Comparison of ENCODE assay signal across 8 cellular contexts in the genomic region with DNA sequence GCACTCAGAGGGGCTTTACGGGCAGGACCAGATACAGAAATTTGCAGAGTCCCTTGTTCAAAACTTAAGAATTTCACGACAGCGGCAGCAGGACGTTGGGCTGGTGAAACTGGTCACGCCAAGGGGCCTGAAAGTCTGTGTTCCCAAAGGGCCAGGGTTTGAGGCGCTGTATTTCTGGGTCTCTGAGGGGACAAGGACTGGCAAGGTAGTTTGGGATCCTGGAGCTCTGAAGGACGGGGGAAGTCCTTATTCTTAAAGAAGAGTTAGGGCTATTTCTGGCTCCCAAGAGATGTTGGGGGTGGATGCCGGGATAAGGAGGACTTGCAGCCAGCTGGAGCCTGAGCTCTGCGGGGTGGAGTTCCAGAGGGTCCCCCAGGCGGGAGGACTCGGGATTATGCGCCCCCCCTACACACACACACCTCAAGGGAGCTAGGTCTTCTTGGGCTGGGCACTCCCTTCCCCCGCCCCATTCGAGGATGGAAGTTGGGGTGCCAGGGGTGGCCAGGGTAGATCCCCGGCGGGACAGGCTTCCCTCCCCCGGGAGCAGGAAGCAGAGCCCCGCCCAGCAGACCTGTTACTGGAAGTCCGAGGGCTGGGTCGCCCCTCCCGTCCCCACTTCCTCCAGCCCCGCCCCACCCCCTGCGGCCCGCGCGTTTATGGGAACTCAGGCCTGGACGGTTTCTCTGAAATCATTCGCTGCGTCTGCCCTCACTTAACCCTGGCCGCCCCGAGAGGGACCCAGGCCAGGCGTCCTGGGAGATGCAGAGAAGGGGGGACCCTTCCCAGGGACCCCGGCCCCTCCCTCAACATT. TPM values are rescaled to one million over a fixed set of nuclear protein-coding genes. Genes with fewer than 3 reads are reported as not detected.
DNase-seq lines count a peak whose midpoint lies in the region; ATAC-seq and TF ChIP-seq lines count a peak whose summit lies in the region.

No MANE protein-coding gene starts in this region.

- H3K4me3 ChIP-seq in ACC112 (ENCODE audit: low read depth, low read length): peak overlapping the region; percentile 77
- peak overlapping the region; percentile 75 for H3K4me3 ChIP-seq in MG63

- peak overlapping the region; percentile 95 for H3K27ac Mint-ChIP-seq in chondrocyte (ENCODE audit: unreplicated experiment)

- peak overlapping the region; percentile 95 for H3K27ac ChIP-seq in ACC112 (ENCODE audit: low read depth, low read length)

- peaks cover 8% of the 10 kb centered on the region for H3K36me3 Mint-ChIP-seq in chondrocyte (ENCODE audit: low read depth)

- no peak overlapping the region for H2AFZ ChIP-seq in ACC112 (ENCODE audit: low read length, unreplicated experiment)

- ATAC-seq in GM19025 (IDR thresholded peaks at IDR 0.05; ENCODE audit: low read depth, unreplicated experiment): peak; percentile 40

- peak; percentile 94 for DNase-seq in MG63
- peak; percentile 46 for DNase-seq in activated CD4-positive, CD25-positive, alpha-beta regulatory T cell treated with anti-CD3 and anti-CD28 coated beads, Interleukin-2, amount 50 U/mL, for 16 hours (ENCODE audit: low read depth, low spot score)
- no peak for DNase-seq in chondrocyte (ENCODE audit: low spot score)
- peak; percentile 73 for DNase-seq in left kidney (ENCODE audit: low read depth, low spot score)
- peak; percentile 73 for DNase-seq in stimulated activated CD4-positive, alpha-beta T cell treated with anti-CD3 and anti-CD28 coated beads, Interleukin-4, amount 100 ng/mL, for 24 hours
- DNase-seq in DMS114 treated with DMSO at 0.1 percent for 48 hours (lab: John Stamatoyannopoulos, UW; ENCODE audit: unreplicated experiment): no peak

- H3K36me3 ChIP-seq in ACC112 (ENCODE audit: insufficient read depth, low read length) (peaks cover 13% of the 10 kb centered on the region), MG63 (peaks cover 83% of the 10 kb centered on the region)

- peaks cover 46% of the 10 kb centered on the region for H3K4me1 ChIP-seq in ACC112 (ENCODE audit: control insufficient read depth, insufficient read depth, low read length, unreplicated experiment)

- no peak for TF ChIP-seq CTCF in chondrocyte (IDR thresholded peaks at IDR 0.05)

- peaks cover 42% of the 10 kb centered on the region for H3K79me2 ChIP-seq in ACC112 (ENCODE audit: control insufficient read depth, insufficient read depth, low read length, unreplicated experiment)

- peaks cover 83% of the 10 kb centered on the region for H3K4me1 Mint-ChIP-seq in chondrocyte (ENCODE audit: low read depth)

- H3K27me3 ChIP-seq in ACC112 (ENCODE audit: insufficient read depth, low read length): no peaks in the 10 kb centered on the region
- no peaks in the 10 kb centered on the region for H3K27me3 ChIP-seq in MG63

- no peaks in the 10 kb centered on the region for H3K9me3 Mint-ChIP-seq in chondrocyte (ENCODE audit: low read depth)

- no peaks in the 10 kb centered on the region for H3K9me3 ChIP-seq in MG63

- no peaks in the 10 kb centered on the region for H3K27me3 Mint-ChIP-seq in chondrocyte (ENCODE audit: low read depth)

- peak overlapping the region; percentile 74 for H3K4me3 Mint-ChIP-seq in chondrocyte (ENCODE audit: unreplicated experiment)

RNA-seq across cellular contexts. Expression of gene BCL3, which starts 5.6 kb away (rescaled TPM):
- 2.2 and 3.6 TPM in 2 replicates for total RNA-seq in MG63 (2014; rRNA removed; shearing (Covaris generic); ENCODE audit: low replicate concordance)
- total RNA-seq in chondrocyte: 9.2 to 14.9 TPM (median 11.8 TPM) in 3 replicates

RNA-seq across cellular contexts. Expression of gene CBLC, which starts 23.6 kb away (rescaled TPM):
- not detected in 2 replicates for total RNA-seq in MG63 (2014; rRNA removed; shearing (Covaris generic); ENCODE audit: low replicate concordance)
- total RNA-seq in chondrocyte: not detected in 3 replicates

RNA-seq across cellular contexts. Expression of gene BCAM, which starts 54.8 kb away (rescaled TPM):
- total RNA-seq in MG63 (2014; rRNA removed; shearing (Covaris generic); ENCODE audit: low replicate concordance): 4.1 and 6.1 TPM in 2 replicates
- 4.3 to 15.1 TPM (median 14.0 TPM) in 3 replicates for total RNA-seq in chondrocyte

RNA-seq across cellular contexts. Expression of gene CEACAM16, which starts 55.2 kb away (rescaled TPM):
- total RNA-seq in MG63 (2014; rRNA removed; shearing (Covaris generic); ENCODE audit: low replicate concordance): 0.92 TPM in 1 of 2 replicates, not detected in the other
- not detected in 3 replicates for total RNA-seq in chondrocyte

Comparison
In these comparisons a context has a peak if more than half of its experiments do, and no peak if none do; other contexts are left out.
1. DNase-seq: peak in MG63 (single experiment), activated CD4-positive, CD25-positive, alpha-beta regulatory T cell treated with anti-CD3 and anti-CD28 coated beads, Interleukin-2, amount 50 U/mL, for 16 hours (single experiment), left kidney (single experiment) and stimulated activated CD4-positive, alpha-beta T cell treated with anti-CD3 and anti-CD28 coated beads, Interleukin-4, amount 100 ng/mL, for 24 hours (single experiment); none in chondrocyte (single experiment) and DMS114 treated with DMSO at 0.1 percent for 48 hours (single experiment).